ENCODE assay signal across 8 cellular contexts in genomic region chr14:74882103-74882920, GRCh38. TPM values are rescaled to one million over a fixed set of nuclear protein-coding genes. Genes with fewer than 3 reads are reported as not detected.
DNase-seq lines count a peak whose midpoint lies in the region; ATAC-seq and TF ChIP-seq lines count a peak whose summit lies in the region.

No MANE protein-coding gene starts in this region.

- peak overlapping the region; percentile 100 for H3K4me3 Mint-ChIP-seq in activated T-helper 2 cell treated with anti-CD3 and anti-CD28 coated beads, Interferon-gamma antibody, Interleukin-2, Interleukin-4, amounts not matched to agents 10 μg/mL and 5 μg/mL and 100 μg/mL, durations not matched to agents 14 hours and 24 hours and 36 hours (ENCODE audit: low read depth)
- peak overlapping the region; percentile 98 for H3K4me3 Mint-ChIP-seq in osteocyte (ENCODE audit: unreplicated experiment)

- ATAC-seq in HG02759 (IDR thresholded peaks at IDR 0.05; ENCODE audit: unreplicated experiment) = peak; percentile 53

- H3K4me1 Mint-ChIP-seq in activated T-helper 2 cell treated with anti-CD3 and anti-CD28 coated beads, Interferon-gamma antibody, Interleukin-2, Interleukin-4, amounts not matched to agents 10 μg/mL and 5 μg/mL and 100 μg/mL, durations not matched to agents 14 hours and 24 hours and 36 hours (ENCODE audit: low read depth) = peaks cover 43% of the 10 kb centered on the region
- peaks cover 47% of the 10 kb centered on the region for H3K4me1 Mint-ChIP-seq in osteocyte (ENCODE audit: unreplicated experiment)

- H3K4me3 ChIP-seq in fibroblast of villous mesenchyme (ENCODE audit: low read depth, low read length) (peak overlapping the region; percentile 85), vagina (peak overlapping the region; percentile 60 to 100)

- no peaks in the 10 kb centered on the region for H3K27me3 Mint-ChIP-seq in activated T-helper 2 cell treated with anti-CD3 and anti-CD28 coated beads, Interferon-gamma antibody, Interleukin-2, Interleukin-4, amounts not matched to agents 10 μg/mL and 5 μg/mL and 100 μg/mL, durations not matched to agents 14 hours and 24 hours and 36 hours (ENCODE audit: low read depth)
- H3K27me3 Mint-ChIP-seq in osteocyte (ENCODE audit: unreplicated experiment) = no peaks in the 10 kb centered on the region

- TF ChIP-seq POLR2A in vagina (IDR thresholded peaks at IDR 0.05) = no peak

- H3K36me3 ChIP-seq in vagina = no peaks in the 10 kb centered on the region

- H3K36me3 Mint-ChIP-seq in activated T-helper 2 cell treated with anti-CD3 and anti-CD28 coated beads, Interferon-gamma antibody, Interleukin-2, Interleukin-4, amounts not matched to agents 10 μg/mL and 5 μg/mL and 100 μg/mL, durations not matched to agents 14 hours and 24 hours and 36 hours (ENCODE audit: low read depth) = peaks cover 39% of the 10 kb centered on the region
- H3K36me3 Mint-ChIP-seq in osteocyte (ENCODE audit: unreplicated experiment) = peaks cover 11% of the 10 kb centered on the region

- peak overlapping the region; percentile 97 for H3K27ac Mint-ChIP-seq in activated T-helper 2 cell treated with anti-CD3 and anti-CD28 coated beads, Interferon-gamma antibody, Interleukin-2, Interleukin-4, amounts not matched to agents 10 μg/mL and 5 μg/mL and 100 μg/mL, durations not matched to agents 14 hours and 24 hours and 36 hours
- H3K27ac Mint-ChIP-seq in osteocyte (ENCODE audit: unreplicated experiment) = peak overlapping the region; percentile 94

- peak overlapping the region; percentile 95 for H3K27ac ChIP-seq in vagina

- H3K4me1 ChIP-seq in vagina = peaks cover 47% of the 10 kb centered on the region

- TF ChIP-seq CTCF in fibroblast of villous mesenchyme (IDR thresholded peaks at IDR 0.05; ENCODE audit: insufficient read depth, low read depth, low read length) = no peak
- TF ChIP-seq CTCF in osteocyte (IDR thresholded peaks at IDR 0.05) = no peak
- no peak for TF ChIP-seq CTCF in vagina (IDR thresholded peaks at IDR 0.05)

- H3K9me3 Mint-ChIP-seq in activated T-helper 2 cell treated with anti-CD3 and anti-CD28 coated beads, Interferon-gamma antibody, Interleukin-2, Interleukin-4, amounts not matched to agents 10 μg/mL and 5 μg/mL and 100 μg/mL, durations not matched to agents 14 hours and 24 hours and 36 hours = no peaks in the 10 kb centered on the region
- no peaks in the 10 kb centered on the region for H3K9me3 Mint-ChIP-seq in osteocyte (ENCODE audit: unreplicated experiment)

- intact Hi-C loops in activated T-helper 2 cell treated with anti-CD3 and anti-CD28 coated beads, Interferon-gamma antibody, Interleukin-2, Interleukin-4, amounts not matched to agents 10 μg/mL and 5 μg/mL and 100 μg/mL, durations not matched to agents 14 hours and 24 hours and 36 hours (cut with micrococcal nuclease) = loop anchor here (5.0 kb wide), 1 partner anchor 40 kb away; no protein-coding TSS in a partner anchor
- intact Hi-C loops in vagina (cut with DNase I) = no loop called here

- H3K27me3 ChIP-seq in vagina = no peaks in the 10 kb centered on the region

- no peaks in the 10 kb centered on the region for H3K9me3 ChIP-seq in vagina

- peak; percentile 29 for DNase-seq in NCI-H146 (lab: John Stamatoyannopoulos, UW)
- no peak for DNase-seq in NCI-H146 treated with DMSO at 0.1 percent for 48 hours (lab: John Stamatoyannopoulos, UW; ENCODE audit: unreplicated experiment)
- DNase-seq in NCI-H2171 treated with DMSO at 0.1 percent for 48 hours (lab: John Stamatoyannopoulos, UW) = peak; percentile 52
- no peak for DNase-seq in activated T-helper 2 cell treated with anti-CD3 and anti-CD28 coated beads, Interferon-gamma antibody, Interleukin-2, Interleukin-4, amounts not matched to agents 10 μg/mL and 5 μg/mL and 100 μg/mL, durations not matched to agents 14 hours and 24 hours and 36 hours (ENCODE audit: low spot score)
- peak; percentile 83 for DNase-seq in fibroblast of villous mesenchyme (ENCODE audit: low read depth)
- DNase-seq in osteocyte (ENCODE audit: extremely low spot score, unreplicated experiment) = no peak
- no peak for DNase-seq in vagina (ENCODE audit: extremely low spot score in 2 of 2)

RNA-seq across cellular contexts. Expression of gene DLST, which starts 0.6 kb away (rescaled TPM):
- total RNA-seq in activated T-helper 2 cell treated with anti-CD3 and anti-CD28 coated beads, Interferon-gamma antibody, Interleukin-2, Interleukin-4, amounts not matched to agents 10 μg/mL and 5 μg/mL and 100 μg/mL, durations not matched to agents 14 hours and 24 hours and 36 hours = 102 and 103 TPM in 2 replicates
- total RNA-seq in fibroblast of villous mesenchyme (61.5 and 62.6 TPM in 2 replicates), osteocyte (101 and 107 TPM in 2 replicates), vagina (109 TPM)

RNA-seq across cellular contexts. Expression of gene PROX2, which starts 6.4 kb away (rescaled TPM):
- 0.05 and 0.34 TPM in 2 replicates for total RNA-seq in activated T-helper 2 cell treated with anti-CD3 and anti-CD28 coated beads, Interferon-gamma antibody, Interleukin-2, Interleukin-4, amounts not matched to agents 10 μg/mL and 5 μg/mL and 100 μg/mL, durations not matched to agents 14 hours and 24 hours and 36 hours
- total RNA-seq in fibroblast of villous mesenchyme (under 0.01 TPM in 1 of 2 replicates, not detected in the other), osteocyte (not detected in 2 replicates), vagina (not detected)

RNA-seq across cellular contexts. Expression of gene RPS6KL1, which starts 40.7 kb away (rescaled TPM):
- 10.8 and 12.0 TPM in 2 replicates for total RNA-seq in activated T-helper 2 cell treated with anti-CD3 and anti-CD28 coated beads, Interferon-gamma antibody, Interleukin-2, Interleukin-4, amounts not matched to agents 10 μg/mL and 5 μg/mL and 100 μg/mL, durations not matched to agents 14 hours and 24 hours and 36 hours
- 1.6 and 2.2 TPM in 2 replicates for total RNA-seq in fibroblast of villous mesenchyme
- 0.65 and 0.97 TPM in 2 replicates for total RNA-seq in osteocyte
- 2.0 TPM for total RNA-seq in vagina

Comparison
In these comparisons a context has a peak if more than half of its experiments do, and no peak if none do; other contexts are left out.
1. DNase-seq: peak in NCI-H146 (single experiment), NCI-H2171 treated with DMSO at 0.1 percent for 48 hours (single experiment) and fibroblast of villous mesenchyme (single experiment); none in NCI-H146 treated with DMSO at 0.1 percent for 48 hours (single experiment), activated T-helper 2 cell treated with anti-CD3 and anti-CD28 coated beads, Interferon-gamma antibody, Interleukin-2, Interleukin-4, amounts not matched to agents 10 μg/mL and 5 μg/mL and 100 μg/mL, durations not matched to agents 14 hours and 24 hours and 36 hours (single experiment), osteocyte (single experiment) and vagina (0 of 2).